Comparison of ENCODE assay signal across 8 cellular contexts in the genomic region with DNA sequence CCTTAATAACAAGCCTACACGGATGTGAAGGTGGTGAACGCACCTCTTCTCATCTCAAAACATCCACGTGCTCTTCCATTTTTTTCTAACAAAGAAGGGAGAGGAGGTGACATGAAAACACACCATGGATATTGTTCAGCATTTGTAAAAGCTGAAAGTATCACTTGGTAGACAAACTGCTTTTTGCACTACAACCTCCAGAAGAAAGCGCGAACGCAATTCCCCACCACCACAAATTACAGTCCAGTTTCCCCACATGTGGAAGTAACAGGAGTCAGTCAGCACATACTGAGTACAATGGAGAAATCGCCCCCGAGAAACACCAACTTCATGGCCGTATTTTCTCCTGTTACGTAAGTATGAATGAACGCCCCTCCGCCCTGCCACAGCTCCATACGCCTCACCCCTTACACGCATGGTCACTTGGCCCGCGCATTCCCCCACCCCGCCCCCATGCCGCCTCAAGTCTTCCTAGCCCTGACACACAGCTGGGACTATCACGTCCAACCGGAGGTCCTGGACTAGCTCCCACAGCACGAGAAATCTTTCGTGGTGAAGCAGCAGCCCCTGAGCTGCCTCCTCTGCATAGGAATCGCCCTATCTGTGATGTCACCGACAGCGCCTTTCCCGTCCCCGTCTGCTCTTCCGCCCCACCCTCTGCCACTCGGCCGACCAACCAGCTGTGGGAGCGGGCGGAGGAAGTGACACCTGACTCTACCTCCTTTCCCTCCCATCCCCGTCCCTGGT.
DNase-seq lines count a peak whose midpoint lies in the region; ATAC-seq and TF ChIP-seq lines count a peak whose summit lies in the region.
"Not testable (repeated sequence)": the region's sequence is repeated elsewhere in the genome, so short reads cannot be mapped to it uniquely, and the experiment has no call there.

No MANE protein-coding gene starts in this region.

- not testable (repeated sequence) for H3K4me1 ChIP-seq in mesendoderm (ENCODE audit: control insufficient read depth, low read depth, low read length)

- WGBS in mesendoderm (ENCODE audit: extremely low coverage, insufficient coverage, low lambda C conversion rate), result no CpG with 5 or more reads among the region's 33 CpGs

- ATAC-seq in GM21576 (IDR thresholded peaks at IDR 0.05; ENCODE audit: unreplicated experiment), result peak; percentile 66
- peak; percentile 57 for ATAC-seq in HG03575 (IDR thresholded peaks at IDR 0.05; ENCODE audit: extremely low read depth, insufficient number of reproducible peaks, low FRiP score, unreplicated experiment)

- H3K27ac ChIP-seq in SU-DHL-6 (ENCODE audit: low read depth, low read length) (peak overlapping the region; percentile 65), mesendoderm (ENCODE audit: low read depth, low read length) (peak overlapping the region; percentile 31)

- not testable (repeated sequence) for H2BK120ac ChIP-seq in mesendoderm (ENCODE audit: low read depth, low read length)

- H3K4me2 ChIP-seq in SU-DHL-6 (ENCODE audit: low read depth, low read length, poor library complexity, severe bottlenecking), result peak overlapping the region; percentile 31
- not testable (repeated sequence) for H3K4me2 ChIP-seq in mesendoderm (ENCODE audit: low read length)

- peak overlapping the region; percentile 100 for H2BK5ac ChIP-seq in mesendoderm (ENCODE audit: low read length)

- peak overlapping the region; percentile 93 for H3K56ac ChIP-seq in mesendoderm (ENCODE audit: low read length)

- H3K4me3 ChIP-seq in SU-DHL-6 (ENCODE audit: insufficient read depth, low read length, poor library complexity, severe bottlenecking); mesendoderm (ENCODE audit: low read length): not testable (repeated sequence)
- H3K4me3 ChIP-seq in fibroblast of mammary gland (ENCODE audit: control insufficient read depth, low read depth, low read length), result peak overlapping the region; percentile 10

- H2AK5ac ChIP-seq in mesendoderm (ENCODE audit: low read length), result not testable (repeated sequence)

- DNase-seq in Daoy (ENCODE audit: low read depth) (peak; percentile 84), fibroblast of mammary gland (ENCODE audit: low read depth) (peak; percentile 36), mesendoderm (peak; percentile 92)
- peak; percentile 74 for DNase-seq in activated naive CD4-positive, alpha-beta T cell treated with anti-CD3 and anti-CD28 coated beads, Interleukin-2, amount 10 ng/mL, durations not matched to agents 7 days and 5 days
- peak; percentile 35 to 64 (median 42) for DNase-seq in stimulated activated CD4-positive, alpha-beta T cell treated with anti-CD3 and anti-CD28 coated beads, TNF-alpha, amount 100 ng/mL, for 24 hours (ENCODE audit: low read depth in 3 of 3)

- not testable (repeated sequence) for H3K27me3 ChIP-seq in SU-DHL-6 (ENCODE audit: low read length); mesendoderm (ENCODE audit: insufficient read depth, low read length, poor library complexity)

- H2BK15ac ChIP-seq in mesendoderm (replicated peaks; ENCODE audit: low read depth), result not testable (repeated sequence)

- peak overlapping the region; percentile 41 for H3K9ac ChIP-seq in SU-DHL-6 (ENCODE audit: low read length)
- peak overlapping the region; percentile 72 for H3K9ac ChIP-seq in mesendoderm (ENCODE audit: low read length)

- CTCF ChIA-PET in activated naive CD4-positive, alpha-beta T cell treated with anti-CD3 and anti-CD28 coated beads, Interleukin-2, amount 10 ng/mL, durations not matched to agents 7 days and 5 days (lab: Charles Lee), result not testable (repeated sequence)

- peak overlapping the region; percentile 79 for H3K4ac ChIP-seq in mesendoderm (ENCODE audit: low read depth, low read length)

- H3K4me1 Mint-ChIP-seq in activated naive CD4-positive, alpha-beta T cell treated with anti-CD3 and anti-CD28 coated beads, Interleukin-2, amount 10 ng/mL, durations not matched to agents 7 days and 5 days, result peaks cover 17% of the 10 kb centered on the region

- not testable (repeated sequence) for H4K5ac ChIP-seq in mesendoderm (ENCODE audit: low read length)

- not testable (repeated sequence) for H3K9me3 ChIP-seq in SU-DHL-6 (ENCODE audit: insufficient read depth, low read length)

- not testable (repeated sequence) for H3K9me2 ChIP-seq in SU-DHL-6 (replicated peaks; ENCODE audit: insufficient read depth, low read length)

- H3K18ac ChIP-seq in mesendoderm (ENCODE audit: low read length), result not testable (repeated sequence)

- peak overlapping the region; percentile 78 for H3K4me3 Mint-ChIP-seq in activated naive CD4-positive, alpha-beta T cell treated with anti-CD3 and anti-CD28 coated beads, Interleukin-2, amount 10 ng/mL, durations not matched to agents 7 days and 5 days

- not testable (repeated sequence) for H2AFZ ChIP-seq in SU-DHL-6 (ENCODE audit: low read depth, low read length, severe bottlenecking)

- not testable (repeated sequence) for H3K9me3 Mint-ChIP-seq in activated naive CD4-positive, alpha-beta T cell treated with anti-CD3 and anti-CD28 coated beads, Interleukin-2, amount 10 ng/mL, durations not matched to agents 7 days and 5 days

- H3K36me3 Mint-ChIP-seq in activated naive CD4-positive, alpha-beta T cell treated with anti-CD3 and anti-CD28 coated beads, Interleukin-2, amount 10 ng/mL, durations not matched to agents 7 days and 5 days, result not testable (repeated sequence)

- H4K8ac ChIP-seq in mesendoderm (ENCODE audit: low read depth, low read length), result not testable (repeated sequence)

- H3K36me3 ChIP-seq in SU-DHL-6 (ENCODE audit: low read length); mesendoderm (ENCODE audit: control insufficient read depth, insufficient read depth, low read length): not testable (repeated sequence)

- TF ChIP-seq CTCF in SU-DHL-6 (IDR thresholded peaks at IDR 0.05; ENCODE audit: insufficient read depth, low read length, poor library complexity, severe bottlenecking); fibroblast of mammary gland (conservative IDR thresholded peaks at IDR 0.05; ENCODE audit: control insufficient read depth, insufficient read depth, low read depth, low read length): not testable (repeated sequence)

- not testable (repeated sequence) for H4K20me1 ChIP-seq in SU-DHL-6 (ENCODE audit: low read depth, low read length)

- peak overlapping the region; percentile 100 for H3K27ac Mint-ChIP-seq in activated naive CD4-positive, alpha-beta T cell treated with anti-CD3 and anti-CD28 coated beads, Interleukin-2, amount 10 ng/mL, durations not matched to agents 7 days and 5 days

- not testable (repeated sequence) for H3K79me1 ChIP-seq in mesendoderm (ENCODE audit: low read length)

- not testable (repeated sequence) for H3K79me2 ChIP-seq in SU-DHL-6 (ENCODE audit: insufficient read depth, low read length); mesendoderm (ENCODE audit: control insufficient read depth, insufficient read depth, low read length)

- not testable (repeated sequence) for H3K23ac ChIP-seq in mesendoderm (ENCODE audit: low read length)

- not testable (repeated sequence) for H3K27me3 Mint-ChIP-seq in activated naive CD4-positive, alpha-beta T cell treated with anti-CD3 and anti-CD28 coated beads, Interleukin-2, amount 10 ng/mL, durations not matched to agents 7 days and 5 days

- H3F3A ChIP-seq in SU-DHL-6 (ENCODE audit: insufficient read depth), result not testable (repeated sequence)

Comparison
In these comparisons a context has a peak if more than half of its experiments do, and no peak if none do; other contexts are left out.
1. DNase-seq: peak in every context shown above with its lines; median percentile 92 in mesendoderm; 84 in Daoy; 74 in activated naive CD4-positive, alpha-beta T cell treated with anti-CD3 and anti-CD28 coated beads, Interleukin-2, amount 10 ng/mL, durations not matched to agents 7 days and 5 days; 42 in stimulated activated CD4-positive, alpha-beta T cell treated with anti-CD3 and anti-CD28 coated beads, TNF-alpha, amount 100 ng/mL, for 24 hours; 36 in fibroblast of mammary gland.